Comparison of ENCODE assay signal across 21 cellular contexts in the genomic region with DNA sequence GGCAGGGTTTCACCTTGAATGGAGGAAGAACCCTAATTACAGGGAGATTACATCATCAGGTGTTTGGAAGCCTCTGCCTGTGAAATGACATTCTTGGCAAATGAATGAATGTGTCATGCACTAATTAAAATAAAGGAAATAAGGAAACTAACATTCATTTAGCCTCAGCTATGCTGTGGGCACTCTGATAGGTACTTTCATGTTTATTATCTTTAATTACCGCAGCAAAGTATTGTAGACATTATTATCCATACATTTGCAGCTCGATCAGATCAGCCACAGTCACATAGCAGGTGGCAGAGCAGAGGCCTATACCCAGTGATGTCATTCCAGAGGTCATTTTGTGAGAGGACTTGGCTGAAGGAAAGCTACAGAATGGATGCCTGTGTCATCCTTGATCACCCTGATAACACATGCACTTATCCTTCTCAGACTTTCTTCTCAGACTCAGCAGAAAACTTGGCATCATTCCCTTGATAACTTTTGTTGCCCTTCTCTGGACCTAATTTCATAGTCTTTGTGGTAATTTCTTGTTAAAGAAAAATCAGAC. TPM values are rescaled to one million over a fixed set of nuclear protein-coding genes. Genes with fewer than 3 reads are reported as not detected.
DNase-seq lines count a peak whose midpoint lies in the region; ATAC-seq and TF ChIP-seq lines count a peak whose summit lies in the region.
"Had no signal": no experiment of that assay in that cellular context is flagged by ENCODE, and none has a peak within 500 bp of the region (broad histone marks: within the 10 kb centered on the region; RNA-seq: fewer than 3 reads in every experiment).

No MANE protein-coding gene starts in this region.

- H3K36me3 Mint-ChIP-seq in Calu3 (ENCODE audit: insufficient read depth, unreplicated experiment) = peaks cover 43% of the 10 kb centered on the region
- H3K36me3 Mint-ChIP-seq in naive thymus-derived CD4-positive, alpha-beta T cell = peaks cover 16 to 53% (median 24%) of the 10 kb centered on the region in 5 donors

- H3K79me2 ChIP-seq in parathyroid adenoma = peaks cover 51% of the 10 kb centered on the region

- peaks cover 39% of the 10 kb centered on the region for H3K4me1 ChIP-seq in parathyroid adenoma
- no peaks in the 10 kb centered on the region for H3K4me1 ChIP-seq in naive thymus-derived CD4-positive, alpha-beta T cell (ENCODE audit: control insufficient read depth in 2 of 2, insufficient read depth in 2 of 2, low read length in 2 of 2)

- no peak overlapping the region for H3K4me3 ChIP-seq in epithelial cell of esophagus (ENCODE audit: low read length)
- H3K4me3 ChIP-seq in parathyroid adenoma (ENCODE audit: low read depth, low read length) = no peak overlapping the region
- no peak overlapping the region for H3K4me3 ChIP-seq in naive thymus-derived CD4-positive, alpha-beta T cell (ENCODE audit: low read length)
- H3K4me3 ChIP-seq in dorsolateral prefrontal cortex = no peak overlapping the region
- H3K4me3 ChIP-seq: right lobe of liver had no signal

- no peak for ATAC-seq in naive thymus-derived CD4-positive, alpha-beta T cell
- ATAC-seq: activated CD4-positive, CD25-positive, alpha-beta regulatory T cell treated with anti-CD3 and anti-CD28 coated beads, Interleukin-2, amount 50 U/mL, for 24 hours had no signal

- CTCF ChIA-PET in Calu3 (lab: Charles Lee) = interaction anchor here (1.1 to 1.5 kb wide), 2 partner anchors 8 to 15 kb away, joined by 3 read pairs; no protein-coding TSS in a partner anchor
- CTCF ChIA-PET in naive thymus-derived CD4-positive, alpha-beta T cell (lab: Charles Lee) = interaction anchor here (0.6 to 1.3 kb wide), 2 partner anchors 86 to 147 kb away, joined by 3 to 8 read pairs; no protein-coding TSS in a partner anchor

- H2AFZ ChIP-seq in parathyroid adenoma = no peak overlapping the region

- BruUV-seq in Calu3 (replicated peaks; lab: Mats Ljungman, UMichigan) = no TSS peak

- intact Hi-C loops in Calu3 (cut with micrococcal nuclease; ENCODE audit: unreplicated experiment) (no loop called here), dorsolateral prefrontal cortex (cut with DNase I) (no loop called here)
- intact Hi-C loops in naive thymus-derived CD4-positive, alpha-beta T cell (cut with micrococcal nuclease) = no loop called here

- H3K27ac ChIP-seq in parathyroid adenoma = peak overlapping the region; percentile 62
- H3K27ac ChIP-seq in naive thymus-derived CD4-positive, alpha-beta T cell (ENCODE audit: low read depth, low read length) = no peak overlapping the region
- H3K27ac ChIP-seq in dorsolateral prefrontal cortex = peak overlapping the region in 5 of 59 donors; percentile 3 to 37 (median 8)
- H3K27ac ChIP-seq: KMS-11, neutrophil, right lobe of liver had no signal

- H3K4me2 ChIP-seq in parathyroid adenoma (ENCODE audit: low read length) = no peak overlapping the region
- H3K4me2 ChIP-seq: KMS-11, SK-N-SH had no signal

- H3K27ac Mint-ChIP-seq in Calu3 (ENCODE audit: unreplicated experiment) = peak overlapping the region; percentile 86
- H3K27ac Mint-ChIP-seq in naive thymus-derived CD4-positive, alpha-beta T cell = peak overlapping the region in 1 of 9 donors; percentile 36
- H3K27ac Mint-ChIP-seq: activated T-helper 2 cell treated with anti-CD3 and anti-CD28 coated beads, Interferon-gamma antibody, Interleukin-2, Interleukin-4, amounts not matched to agents 10 μg/mL and 5 μg/mL and 100 μg/mL, durations not matched to agents 14 hours and 24 hours and 36 hours; stimulated activated naive CD8-positive, alpha-beta T cell treated with anti-CD3 and anti-CD28 coated beads, Interleukin-15, Interleukin-2, amounts not matched to agents 100 ng/mL and 50 ng/mL, for 24 hours had no signal

- H3K27me3 ChIP-seq in parathyroid adenoma (ENCODE audit: control insufficient read depth, insufficient read depth, low read length) (no peaks in the 10 kb centered on the region), dorsolateral prefrontal cortex (no peaks in the 10 kb centered on the region)
- H3K27me3 ChIP-seq in naive thymus-derived CD4-positive, alpha-beta T cell (ENCODE audit: control insufficient read depth in 2 of 2, insufficient read depth in 2 of 2, low read length in 2 of 2) = no peaks in the 10 kb centered on the region
- H3K27me3 ChIP-seq: neutrophil, right lobe of liver had no signal

- no peak for TF ChIP-seq CTCF in Calu3 (IDR thresholded peaks at IDR 0.05; ENCODE audit: unreplicated experiment)
- TF ChIP-seq CTCF in epithelial cell of esophagus (IDR thresholded peaks at IDR 0.05; ENCODE audit: insufficient read depth, low read depth, low read length, missing control alignments) = no peak
- TF ChIP-seq CTCF in parathyroid adenoma (IDR thresholded peaks at IDR 0.05) = no peak
- no peak for TF ChIP-seq CTCF in dorsolateral prefrontal cortex (IDR thresholded peaks at IDR 0.05 in 54 of 56, conservative IDR thresholded peaks at IDR 0.05 in 2 of 56; ENCODE audit: low read depth in 1 of 56, partially characterized antibody in 56 of 56)

- no peaks in the 10 kb centered on the region for H3K9me3 Mint-ChIP-seq in Calu3 (ENCODE audit: low read depth, unreplicated experiment)
- no peaks in the 10 kb centered on the region for H3K9me3 Mint-ChIP-seq in naive thymus-derived CD4-positive, alpha-beta T cell
- H3K9me3 Mint-ChIP-seq: activated T-helper 2 cell treated with anti-CD3 and anti-CD28 coated beads, Interferon-gamma antibody, Interleukin-2, Interleukin-4, amounts not matched to agents 10 μg/mL and 5 μg/mL and 100 μg/mL, durations not matched to agents 14 hours and 24 hours and 36 hours; stimulated activated naive CD8-positive, alpha-beta T cell treated with anti-CD3 and anti-CD28 coated beads, Interleukin-15, Interleukin-2, amounts not matched to agents 100 ng/mL and 50 ng/mL, for 24 hours had no signal

- H3K27me3 Mint-ChIP-seq in Calu3 (ENCODE audit: unreplicated experiment) = no peaks in the 10 kb centered on the region
- no peaks in the 10 kb centered on the region for H3K27me3 Mint-ChIP-seq in naive thymus-derived CD4-positive, alpha-beta T cell
- H3K27me3 Mint-ChIP-seq: stimulated activated naive CD8-positive, alpha-beta T cell treated with anti-CD3 and anti-CD28 coated beads, Interleukin-15, Interleukin-2, amounts not matched to agents 100 ng/mL and 50 ng/mL, for 24 hours had no signal

- H3K36me3 ChIP-seq in parathyroid adenoma (ENCODE audit: control insufficient read depth, insufficient read depth, low read length) = no peaks in the 10 kb centered on the region
- peaks cover 4 to 40% (median 10%) of the 10 kb centered on the region in 3 experiments for H3K36me3 ChIP-seq in naive thymus-derived CD4-positive, alpha-beta T cell (ENCODE audit: control insufficient read depth in 2 of 3, insufficient read depth in 3 of 3, low read length in 3 of 3)
- H3K36me3 ChIP-seq: neutrophil had no signal

- DNase-seq in Calu3 = no peak
- peak; percentile 62 for DNase-seq in NCI-H69 (lab: John Stamatoyannopoulos, UW)
- peak; percentile 81 for DNase-seq in epithelial cell of esophagus (ENCODE audit: low read depth)
- DNase-seq in anterior cingulate cortex (lab: John Stamatoyannopoulos, UW) = no peak
- DNase-seq in naive thymus-derived CD4-positive, alpha-beta T cell = no peak
- DNase-seq in dorsolateral prefrontal cortex = no peak
- DNase-seq: cerebellar nuclear complex; COR-L47; effector memory CD4-positive, alpha-beta T cell; NCI-H1105 treated with DMSO at 0.1 percent for 48 hours; NCI-H2107; NCI-H526 treated with DMSO at 0.1 percent for 48 hours; right lobe of liver; SK-N-SH; T1000 had no signal

- no peak overlapping the region for H3K9ac ChIP-seq in parathyroid adenoma
- H3K9ac ChIP-seq: KMS-11, SK-N-SH had no signal

- no peaks in the 10 kb centered on the region for H3K9me3 ChIP-seq in parathyroid adenoma (ENCODE audit: control insufficient read depth, low read length)
- H3K9me3 ChIP-seq in naive thymus-derived CD4-positive, alpha-beta T cell (ENCODE audit: control insufficient read depth in 2 of 3, low read length in 3 of 3) = no peaks in the 10 kb centered on the region
- H3K9me3 ChIP-seq: neutrophil, right lobe of liver, SK-N-SH had no signal

- POLR2A ChIA-PET in naive thymus-derived CD4-positive, alpha-beta T cell (lab: Charles Lee) = no interaction called here

- peak overlapping the region; percentile 52 for H3K4me3 Mint-ChIP-seq in Calu3 (ENCODE audit: low read depth, unreplicated experiment)
- no peak overlapping the region for H3K4me3 Mint-ChIP-seq in naive thymus-derived CD4-positive, alpha-beta T cell
- H3K4me3 Mint-ChIP-seq: stimulated activated naive CD8-positive, alpha-beta T cell treated with anti-CD3 and anti-CD28 coated beads, Interleukin-15, Interleukin-2, amounts not matched to agents 100 ng/mL and 50 ng/mL, for 24 hours had no signal

- H3K4me1 Mint-ChIP-seq in Calu3 (ENCODE audit: low read depth, unreplicated experiment) = peaks cover 66% of the 10 kb centered on the region
- H3K4me1 Mint-ChIP-seq in naive thymus-derived CD4-positive, alpha-beta T cell = peaks cover 29 to 55% (median 36%) of the 10 kb centered on the region in 7 donors

RNA-seq across cellular contexts. Expression of a gene that starts 18.5 kb away (rescaled TPM):
- total RNA-seq in Calu3 (2022) = 130 and 147 TPM in 2 replicates
- 10 to 100 TPM; 25.0 to 57.5 (median 45.8) TPM for total RNA-seq in naive thymus-derived CD4-positive, alpha-beta T cell
- polyA plus RNA-seq in naive thymus-derived CD4-positive, alpha-beta T cell = 10 to 100 TPM in 1 of 2 donors, 1 to 10 TPM in 1; 7.9 to 11.6 TPM
- total RNA-seq in dorsolateral prefrontal cortex = 100 to 1,000 TPM in 99 of 120 experiments, 10 to 100 TPM in 21; 82.2 to 211 (median 117) TPM

RNA-seq across cellular contexts. Expression of a gene that starts 18.8 kb away (rescaled TPM):
- total RNA-seq in Calu3 (2022) = 31.8 and 35.0 TPM in 2 replicates
- 10 to 100 TPM; 17.3 to 24.9 (median 23.0) TPM for total RNA-seq in naive thymus-derived CD4-positive, alpha-beta T cell
- polyA plus RNA-seq in naive thymus-derived CD4-positive, alpha-beta T cell = 10 to 100 TPM; 19.0 to 34.4 TPM
- 100 to 1,000 TPM in 116 of 120 experiments, 10 to 100 TPM in 4; 89.7 to 184 (median 138) TPM for total RNA-seq in dorsolateral prefrontal cortex

Comparison
In these comparisons a context has a peak if more than half of its experiments do, and no peak if none do; other contexts are left out.
1. DNase-seq: peak in NCI-H69 (single experiment) and epithelial cell of esophagus (single experiment); none in Calu3 (single experiment), anterior cingulate cortex (0 of 58), naive thymus-derived CD4-positive, alpha-beta T cell (0 of 9) and dorsolateral prefrontal cortex (0 of 10).